Comparison of ENCODE assay signal across 13 cellular contexts in genomic region chr3:191358929-191359328, GRCh38. TPM values are rescaled to one million over a fixed set of nuclear protein-coding genes. Genes with fewer than 3 reads are reported as not detected.
DNase-seq lines count a peak whose midpoint lies in the region; ATAC-seq, FAIRE-seq and TF ChIP-seq lines count a peak whose summit lies in the region.
"Had no signal": no experiment of that assay in that cellular context is flagged by ENCODE, and none has a peak within 500 bp of the region (broad histone marks: within the 10 kb centered on the region; RNA-seq: fewer than 3 reads in every experiment).

No MANE protein-coding gene starts in this region.

- intact Hi-C loops in HCT116 (cut with micrococcal nuclease): no loop called here

- peak overlapping the region; percentile 5; the same call in 1 of the 2 replicates for H3K27ac ChIP-seq in HCT116 (ENCODE audit: low read depth, low read length)
- no peak overlapping the region for H3K27ac ChIP-seq in brain microvascular endothelial cell
- H3K27ac ChIP-seq: right atrium auricular region had no signal

- H3K9me3 Mint-ChIP-seq in IgD-negative memory B cell (no peaks in the 10 kb centered on the region), memory B cell (no peaks in the 10 kb centered on the region)

- H3K4me1 ChIP-seq in HCT116 (ENCODE audit: control insufficient read depth in 1 of 2, insufficient read depth in 2 of 2, low read length in 2 of 2): peaks cover 45 to 60% of the 10 kb centered on the region in 2 experiments

- H3K4me2 ChIP-seq in HCT116 (ENCODE audit: low read length): no peak overlapping the region

- in situ Hi-C loops in brain microvascular endothelial cell (cut with HindIII; ENCODE audit: low pct_ligation_motif_present, low sequenced_read_pairs): no loop called here

- H3K27me3 ChIP-seq in HCT116 (ENCODE audit: insufficient read depth, low read length) (no peaks in the 10 kb centered on the region), brain microvascular endothelial cell (replicated peaks) (no peaks in the 10 kb centered on the region)
- H3K27me3 ChIP-seq: right atrium auricular region had no signal

- peaks cover 26% of the 10 kb centered on the region for H3K79me2 ChIP-seq in HCT116 (ENCODE audit: insufficient read depth, low read length)

- ATAC-seq in GM18907 (IDR thresholded peaks at IDR 0.05; ENCODE audit: unreplicated experiment): peak; percentile 37
- ATAC-seq in HCT116: no peak
- no peak for ATAC-seq in memory B cell (ENCODE audit: low read depth)
- no peak for ATAC-seq in GM18519 (IDR thresholded peaks at IDR 0.05; ENCODE audit: low FRiP score, unreplicated experiment)
- ATAC-seq: HepG2 had no signal

- H3K36me3 Mint-ChIP-seq in IgD-negative memory B cell (peaks cover 12% of the 10 kb centered on the region), memory B cell (peaks cover 32% of the 10 kb centered on the region)

- H3K4me1 Mint-ChIP-seq in IgD-negative memory B cell: peaks cover 43 to 65% (median 53%) of the 10 kb centered on the region in 3 donors
- peaks cover 44% of the 10 kb centered on the region for H3K4me1 Mint-ChIP-seq in memory B cell

- H3K27ac Mint-ChIP-seq in IgD-negative memory B cell: peak overlapping the region; percentile 67 to 94 (median 89)
- peak overlapping the region; percentile 87 for H3K27ac Mint-ChIP-seq in memory B cell

- no peak overlapping the region for H2AFZ ChIP-seq in HCT116 (ENCODE audit: low read depth, low read length, poor library complexity, severe bottlenecking)

- no peaks in the 10 kb centered on the region for H4K20me1 ChIP-seq in HCT116 (ENCODE audit: insufficient read depth)

- CTCF ChIA-PET in HCT116 (lab: Charles Lee): no interaction called here

- no peak for TF ChIP-seq POLR2A in HCT116 (IDR thresholded peaks at IDR 0.05; ENCODE audit: borderline replicate concordance, extremely low read depth, insufficient read depth, insufficient read length)

- H3K9me2 ChIP-seq in HCT116 (ENCODE audit: insufficient read depth): no peaks in the 10 kb centered on the region

- H3K27me3 Mint-ChIP-seq in IgD-negative memory B cell (no peaks in the 10 kb centered on the region), memory B cell (no peaks in the 10 kb centered on the region)

- no TSS peak for BruUV-seq in HCT116 (replicated peaks; lab: Mats Ljungman, UMichigan)

- no peaks in the 10 kb centered on the region for H3K9me3 ChIP-seq in HCT116 (ENCODE audit: control insufficient read depth in 1 of 2, insufficient read depth in 1 of 2, low read depth in 1 of 2, low read length in 2 of 2)
- H3K9me3 ChIP-seq: right atrium auricular region had no signal

- H3K9ac ChIP-seq in HCT116 (ENCODE audit: low read length): no peak overlapping the region

- TF ChIP-seq RAD21 in HCT116 (IDR thresholded peaks at IDR 0.05; ENCODE audit: low read depth): no peak

- RAD21 ChIA-PET in HCT116 (lab: Charles Lee; ENCODE audit: low non-redundant PET in 1 of 2, low total read pairs in 2 of 2, uncharacterized antibody in 2 of 2, unreplicated experiment in 2 of 2): no interaction called here

- peak overlapping the region; percentile 22 to 82 (median 60) for H3K4me3 Mint-ChIP-seq in IgD-negative memory B cell
- H3K4me3 Mint-ChIP-seq in memory B cell: peak overlapping the region; percentile 56

- POLR2A ChIA-PET in HCT116 (lab: Charles Lee): no interaction called here

- FAIRE-seq in urothelium cell line (lab: Jason Lieb, UNC): no peak
- FAIRE-seq: HepG2 had no signal

- no peak overlapping the region for H3K4me3 ChIP-seq in HCT116 (replicated peaks in 1 of 2; ENCODE audit: low read depth in 1 of 2, low read length in 2 of 2)
- no peak overlapping the region for H3K4me3 ChIP-seq in brain microvascular endothelial cell (ENCODE audit: low read depth, low read length)
- H3K4me3 ChIP-seq: right atrium auricular region had no signal

- TF ChIP-seq CTCF in HCT116 (IDR thresholded peaks at IDR 0.05 in 2 of 3, conservative IDR thresholded peaks at IDR 0.05 in 1 of 3; ENCODE audit: borderline replicate concordance in 1 of 3, insufficient read depth in 1 of 3, low read depth in 2 of 3, low read length in 2 of 3): no peak
- TF ChIP-seq CTCF in brain microvascular endothelial cell (IDR thresholded peaks at IDR 0.05; ENCODE audit: low read depth, low read length, missing control alignments): no peak

- DNase-seq in HCT116 (ENCODE audit: low read depth, low spot score): no peak
- no peak for DNase-seq in memory B cell (ENCODE audit: low spot score in 2 of 2)
- no peak for DNase-seq in brain microvascular endothelial cell
- DNase-seq in urothelium cell line (ENCODE audit: low spot score): no peak
- DNase-seq: activated CD4-positive, alpha-beta T cell treated with anti-CD3 and anti-CD28 coated beads for 1 hour; activated effector memory CD4-positive, alpha-beta T cell treated with anti-CD3 and anti-CD28 coated beads, Interleukin-2, amount 50 U/mL, for 16 hours; NCI-H1436 treated with DMSO at 0.1 percent for 48 hours had no signal

- peaks cover 2 to 9% of the 10 kb centered on the region in 2 experiments; a peak in 2 of 4 replicates for H3K36me3 ChIP-seq in HCT116 (ENCODE audit: control insufficient read depth in 1 of 2, insufficient read depth in 2 of 2, low read length in 2 of 2)
- peaks cover 38% of the 10 kb centered on the region for H3K36me3 ChIP-seq in brain microvascular endothelial cell (replicated peaks)

TF ChIP-seq in HCT116, 20 proteins besides CTCF, POLR2A, EP300 and RAD21:
- TF ChIP-seq SIN3A (IDR thresholded peaks at IDR 0.05; ENCODE audit: low read depth) (no peak), YY1 (IDR thresholded peaks at IDR 0.05; ENCODE audit: extremely low read depth, insufficient replicate concordance, low read depth, low read length) (no peak), ATF3 (IDR thresholded peaks at IDR 0.05) (no peak), SRF (IDR thresholded peaks at IDR 0.05; ENCODE audit: low read depth) (no peak), ZFX (IDR thresholded peaks at IDR 0.05) (no peak), ELF1 (IDR thresholded peaks at IDR 0.05; ENCODE audit: borderline replicate concordance, low read depth) (no peak), SP1 (IDR thresholded peaks at IDR 0.05; ENCODE audit: low read depth) (peak; percentile 16; the same call in 1 of the 2 replicates)

RNA-seq across cellular contexts. Expression of gene UTS2B, which starts 28.6 kb away (rescaled TPM):
- 0.59 TPM for total RNA-seq in HCT116 (2021; ENCODE audit: unreplicated experiment)
- 0.08 TPM in 1 of 2 replicates, not detected in the other for polyA plus RNA-seq in HCT116 (2012)
- 4.2 TPM for polyA plus RNA-seq in IgD-negative memory B cell
- total RNA-seq: temporal lobe had no signal

RNA-seq across cellular contexts. Expression of gene CCDC50, which starts 29.7 kb away (rescaled TPM):
- total RNA-seq in HCT116 (2021; ENCODE audit: unreplicated experiment): 47.8 TPM
- 26.0 and 29.9 TPM in 2 replicates for polyA plus RNA-seq in HCT116 (2012)
- 98.9 TPM for polyA plus RNA-seq in IgD-negative memory B cell
